8 cellular contexts compared by ENCODE assay signal in genomic region chr1:27416387-27417111, GRCh38. TPM values are rescaled to one million over a fixed set of nuclear protein-coding genes. Genes with fewer than 3 reads are reported as not detected.
A peak's percentile ranks its signal among the peaks of the same experiment; 100 is the strongest.
DNase-seq lines count a peak whose midpoint lies in the region; ATAC-seq and TF ChIP-seq lines count a peak whose summit lies in the region.

No MANE protein-coding gene starts in this region.

- peak; percentile 50 for DNase-seq in AG08396 (ENCODE audit: low spot score)
- peak; percentile 92 for DNase-seq in GM12865 (ENCODE audit: low read depth)
- peak; percentile 11 to 24 for DNase-seq in NCI-H1930 (lab: John Stamatoyannopoulos, UW)
- no peak for DNase-seq in activated B cell treated with CpG ODN at 0.5 μM for 24 hours
- peak; percentile 45 to 56 (median 49) for DNase-seq in effector memory CD8-positive, alpha-beta T cell
- DNase-seq in naive thymus-derived CD4-positive, alpha-beta T cell = peak in 7 of 9 donors; percentile 44 to 67 (median 56)
- DNase-seq in vagina (ENCODE audit: extremely low spot score in 2 of 2) = no peak

- CTCF ChIA-PET in activated B cell treated with CpG ODN at 0.5 μM for 24 hours (lab: Charles Lee) = interaction anchor here (0.5 to 2.2 kb wide), 32 partner anchors 8 to 246 kb away, joined by 3 to 24 read pairs (median 4); partner anchors contain the start of genes AHDC1 and WASF2
- CTCF ChIA-PET in naive thymus-derived CD4-positive, alpha-beta T cell (lab: Charles Lee) = interaction anchor here (0.5 to 4.0 kb wide), 14 partner anchors 12 to 246 kb away, joined by 3 to 24 read pairs (median 4); no protein-coding TSS in a partner anchor

- H3K4me3 ChIP-seq in GM12865 (ENCODE audit: low read depth, low read length) = no peak overlapping the region
- H3K4me3 ChIP-seq in naive thymus-derived CD4-positive, alpha-beta T cell (ENCODE audit: low read length) = no peak overlapping the region
- no peak overlapping the region for H3K4me3 ChIP-seq in vagina

- peaks cover 55% of the 10 kb centered on the region for H3K4me1 Mint-ChIP-seq in activated B cell treated with CpG ODN at 0.5 μM for 24 hours
- H3K4me1 Mint-ChIP-seq in effector memory CD8-positive, alpha-beta T cell (ENCODE audit: low read depth in 2 of 2) = peaks cover 14 to 34% of the 10 kb centered on the region in 2 donors
- H3K4me1 Mint-ChIP-seq in naive thymus-derived CD4-positive, alpha-beta T cell = peaks cover 12 to 46% (median 35%) of the 10 kb centered on the region in 7 donors

- TF ChIP-seq POLR2A in vagina (IDR thresholded peaks at IDR 0.05) = no peak

- H3K4me1 ChIP-seq in naive thymus-derived CD4-positive, alpha-beta T cell (ENCODE audit: control insufficient read depth in 2 of 2, insufficient read depth in 2 of 2, low read length in 2 of 2) = peaks cover 0 to 11% of the 10 kb centered on the region in 2 donors
- peaks cover 44% of the 10 kb centered on the region for H3K4me1 ChIP-seq in vagina

- POLR2A ChIA-PET in activated B cell treated with CpG ODN at 0.5 μM for 24 hours (lab: Charles Lee) = interaction anchor here (0.5 to 2.3 kb wide), 13 partner anchors 11 to 188 kb away, joined by 3 to 11 read pairs (median 4); partner anchors contain the start of genes AHDC1 and WASF2
- POLR2A ChIA-PET in naive thymus-derived CD4-positive, alpha-beta T cell (lab: Charles Lee) = interaction anchor here (0.9 to 1.2 kb wide), 6 partner anchors 10 to 187 kb away, joined by 3 to 5 read pairs (median 4); partner anchors contain the start of genes AHDC1 and WASF2

- H3K27me3 Mint-ChIP-seq in activated B cell treated with CpG ODN at 0.5 μM for 24 hours = no peaks in the 10 kb centered on the region
- H3K27me3 Mint-ChIP-seq in effector memory CD8-positive, alpha-beta T cell = no peaks in the 10 kb centered on the region
- H3K27me3 Mint-ChIP-seq in naive thymus-derived CD4-positive, alpha-beta T cell = no peaks in the 10 kb centered on the region

- intact Hi-C loops in activated B cell treated with CpG ODN at 0.5 μM for 24 hours (cut with micrococcal nuclease) (loop anchor here (1.0 to 2.0 kb wide), 6 partner anchors 13 to 190 kb away; partner anchors contain the start of gene WASF2), vagina (cut with DNase I) (loop anchor here (5.0 kb wide), 1 partner anchor 186 kb away; the partner anchor contains the start of gene AHDC1)
- intact Hi-C loops in naive thymus-derived CD4-positive, alpha-beta T cell (cut with micrococcal nuclease) = loop anchor here (1.0 to 5.0 kb wide), 7 partner anchors 39 to 246 kb away; partner anchors contain the start of gene WASF2 (in 1 of the 2)

- H3K9me3 Mint-ChIP-seq in activated B cell treated with CpG ODN at 0.5 μM for 24 hours = no peaks in the 10 kb centered on the region
- no peaks in the 10 kb centered on the region for H3K9me3 Mint-ChIP-seq in effector memory CD8-positive, alpha-beta T cell
- no peaks in the 10 kb centered on the region for H3K9me3 Mint-ChIP-seq in naive thymus-derived CD4-positive, alpha-beta T cell

- ATAC-seq in activated B cell treated with CpG ODN at 0.5 μM for 24 hours (ENCODE audit: low read depth) (peak; percentile 52), GM21529 (IDR thresholded peaks at IDR 0.05; ENCODE audit: unreplicated experiment) (no peak)
- ATAC-seq in effector memory CD8-positive, alpha-beta T cell (replicated peaks) = peak; percentile 76
- peak; percentile 87 for ATAC-seq in naive thymus-derived CD4-positive, alpha-beta T cell

- no peaks in the 10 kb centered on the region for H3K9me3 ChIP-seq in naive thymus-derived CD4-positive, alpha-beta T cell (ENCODE audit: control insufficient read depth in 2 of 3, low read length in 3 of 3)
- no peaks in the 10 kb centered on the region for H3K9me3 ChIP-seq in vagina

- TF ChIP-seq CTCF in GM12865 (IDR thresholded peaks at IDR 0.05; ENCODE audit: insufficient read depth, low read depth, low read length, missing control alignments) (peak; percentile 77), activated B cell treated with CpG ODN at 0.5 μM for 24 hours (IDR thresholded peaks at IDR 0.05) (no peak), vagina (IDR thresholded peaks at IDR 0.05) (peak in 1 of 3 experiments; percentile 46)

- peaks cover 73% of the 10 kb centered on the region for H3K36me3 Mint-ChIP-seq in activated B cell treated with CpG ODN at 0.5 μM for 24 hours (ENCODE audit: low read depth)
- peaks cover 63% of the 10 kb centered on the region for H3K36me3 Mint-ChIP-seq in effector memory CD8-positive, alpha-beta T cell (ENCODE audit: insufficient read depth)
- H3K36me3 Mint-ChIP-seq in naive thymus-derived CD4-positive, alpha-beta T cell = peaks cover 20 to 51% (median 29%) of the 10 kb centered on the region in 5 donors

- peaks cover 37 to 74% (median 43%) of the 10 kb centered on the region in 3 experiments for H3K36me3 ChIP-seq in naive thymus-derived CD4-positive, alpha-beta T cell (ENCODE audit: control insufficient read depth in 2 of 3, insufficient read depth in 3 of 3, low read length in 3 of 3)
- H3K36me3 ChIP-seq in vagina = peaks cover 0 to 67% of the 10 kb centered on the region in 2 donors

- H3K27ac Mint-ChIP-seq in activated B cell treated with CpG ODN at 0.5 μM for 24 hours = peak overlapping the region; percentile 89
- peak overlapping the region; percentile 42 to 53 for H3K27ac Mint-ChIP-seq in effector memory CD8-positive, alpha-beta T cell
- peak overlapping the region; percentile 3 to 85 (median 53) for H3K27ac Mint-ChIP-seq in naive thymus-derived CD4-positive, alpha-beta T cell

- H3K27me3 ChIP-seq in naive thymus-derived CD4-positive, alpha-beta T cell (ENCODE audit: control insufficient read depth in 2 of 2, insufficient read depth in 2 of 2, low read length in 2 of 2) = no peaks in the 10 kb centered on the region
- H3K27me3 ChIP-seq in vagina = no peaks in the 10 kb centered on the region

- peak overlapping the region; percentile 32 for H3K4me3 Mint-ChIP-seq in activated B cell treated with CpG ODN at 0.5 μM for 24 hours
- no peak overlapping the region for H3K4me3 Mint-ChIP-seq in effector memory CD8-positive, alpha-beta T cell
- no peak overlapping the region for H3K4me3 Mint-ChIP-seq in naive thymus-derived CD4-positive, alpha-beta T cell

- peak overlapping the region; percentile 10 for H3K27ac ChIP-seq in naive thymus-derived CD4-positive, alpha-beta T cell (ENCODE audit: low read depth, low read length)
- peak overlapping the region; percentile 73 for H3K27ac ChIP-seq in vagina

RNA-seq across cellular contexts. Expression of gene GPR3, which starts 24.1 kb away (rescaled TPM):
- total RNA-seq in activated B cell treated with CpG ODN at 0.5 μM for 24 hours (0.11 TPM in 1 of 2 replicates, not detected in the other), vagina (0.74 TPM)
- under 1 TPM in 3 of 5 experiments, not detected in 2; 0.24 to 0.93 (median 0.45) TPM for total RNA-seq in naive thymus-derived CD4-positive, alpha-beta T cell
- under 1 TPM; 0.09 to 0.13 TPM for polyA plus RNA-seq in naive thymus-derived CD4-positive, alpha-beta T cell

RNA-seq across cellular contexts. Expression of gene CD164L2, which starts 33.4 kb away (rescaled TPM):
- total RNA-seq in activated B cell treated with CpG ODN at 0.5 μM for 24 hours (0.16 TPM in 1 of 2 replicates, not detected in the other), vagina (7.6 TPM)
- total RNA-seq in naive thymus-derived CD4-positive, alpha-beta T cell = under 1 TPM in 1 of 5 experiments, not detected in 4; 0.24 TPM
- polyA plus RNA-seq in naive thymus-derived CD4-positive, alpha-beta T cell = not detected

RNA-seq across cellular contexts. Expression of gene FCN3, which starts 41.9 kb away (rescaled TPM):
- total RNA-seq in activated B cell treated with CpG ODN at 0.5 μM for 24 hours (not detected in 2 replicates), vagina (1.7 TPM)
- not detected for total RNA-seq in naive thymus-derived CD4-positive, alpha-beta T cell
- not detected for polyA plus RNA-seq in naive thymus-derived CD4-positive, alpha-beta T cell

RNA-seq across cellular contexts. Expression of gene MAP3K6, which starts 49.8 kb away (rescaled TPM):
- 4.6 and 7.4 TPM in 2 replicates for total RNA-seq in activated B cell treated with CpG ODN at 0.5 μM for 24 hours
- total RNA-seq in naive thymus-derived CD4-positive, alpha-beta T cell = 10 to 100 TPM; 13.0 to 17.0 (median 15.2) TPM
- 1 to 10 TPM; 5.9 to 6.6 TPM for polyA plus RNA-seq in naive thymus-derived CD4-positive, alpha-beta T cell
- total RNA-seq in vagina = 149 TPM

Comparison
In these comparisons a context has a peak if more than half of its experiments do, and no peak if none do; other contexts are left out.
1. DNase-seq: peak in AG08396 (single experiment), GM12865 (single experiment), NCI-H1930 (2 of 2), effector memory CD8-positive, alpha-beta T cell (3 of 3) and naive thymus-derived CD4-positive, alpha-beta T cell (7 of 9); none in activated B cell treated with CpG ODN at 0.5 μM for 24 hours (single experiment) and vagina (0 of 2).
2. Peak in every context shown above with its lines, with median percentiles within 50 percentile points of each other: H3K27ac Mint-ChIP-seq.